ENCODE assay signal across 18 cellular contexts in the genomic region with DNA sequence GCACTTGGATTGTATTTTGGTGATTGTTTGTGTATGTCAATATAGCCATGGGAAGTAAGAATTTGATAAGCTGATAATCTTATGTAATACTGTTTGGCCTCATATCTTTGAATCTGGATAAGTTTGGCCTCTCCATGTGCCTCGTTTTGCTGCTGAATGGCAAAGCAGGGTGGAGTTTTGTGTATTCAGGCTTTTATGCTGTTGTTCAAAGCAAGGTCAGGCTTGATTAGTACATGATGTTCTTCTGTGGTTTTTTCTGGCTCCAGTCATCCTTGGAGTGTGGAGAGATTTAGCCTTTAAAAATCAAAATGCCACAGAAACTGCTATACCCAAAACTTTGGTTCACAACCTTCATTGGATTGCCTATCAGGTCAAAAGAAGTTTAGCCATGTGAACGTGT.
DNase-seq lines count a peak whose midpoint lies in the region; ATAC-seq and TF ChIP-seq lines count a peak whose summit lies in the region.
"Had no signal": no experiment of that assay in that cellular context is flagged by ENCODE, and none has a peak within 500 bp of the region (broad histone marks: within the 10 kb centered on the region; RNA-seq: fewer than 3 reads in every experiment).

No MANE protein-coding gene starts in this region.

- no peaks in the 10 kb centered on the region for H3F3A ChIP-seq in OCI-LY1 (ENCODE audit: insufficient read depth, low read length)

- H3K4me2 ChIP-seq in OCI-LY1 (ENCODE audit: low read length), result peak overlapping the region; percentile 36
- H3K4me2 ChIP-seq: GM23338, SK-N-SH had no signal

- no peak overlapping the region for H3K4me3 ChIP-seq in ACC112 (ENCODE audit: low read depth, low read length)
- H3K4me3 ChIP-seq in OCI-LY1 (ENCODE audit: low read depth, low read length, poor library complexity, severe bottlenecking), result no peak overlapping the region
- no peak overlapping the region for H3K4me3 ChIP-seq in fibroblast of the aortic adventitia (ENCODE audit: low read depth, low read length)
- H3K4me3 ChIP-seq in prostate gland, result no peak overlapping the region
- H3K4me3 ChIP-seq: GM23338, right lobe of liver, uterus had no signal

- H4K20me1 ChIP-seq in OCI-LY1 (ENCODE audit: insufficient read depth, low read length), result no peaks in the 10 kb centered on the region

- peaks cover 17% of the 10 kb centered on the region; the same call in 1 of the 2 replicates for H3K9me3 ChIP-seq in OCI-LY1 (ENCODE audit: low read length)
- H3K9me3 ChIP-seq in prostate gland, result no peaks in the 10 kb centered on the region
- H3K9me3 ChIP-seq: right lobe of liver, SK-N-SH, uterus had no signal

- H3K4me1 ChIP-seq in ACC112 (ENCODE audit: control insufficient read depth, insufficient read depth, low read length, unreplicated experiment) (peaks cover 9% of the 10 kb centered on the region), OCI-LY1 (ENCODE audit: insufficient read depth, low read length, severe bottlenecking) (peaks cover 34% of the 10 kb centered on the region), prostate gland (replicated peaks) (peaks cover 5% of the 10 kb centered on the region)
- H3K4me1 ChIP-seq: right lobe of liver, uterus had no signal

- H3K36me3 ChIP-seq in ACC112 (ENCODE audit: insufficient read depth, low read length) (no peaks in the 10 kb centered on the region), OCI-LY1 (ENCODE audit: insufficient read depth, low read length) (no peaks in the 10 kb centered on the region), prostate gland (no peaks in the 10 kb centered on the region)
- H3K36me3 ChIP-seq: right lobe of liver, uterus had no signal

- H2AFZ ChIP-seq in ACC112 (ENCODE audit: low read length, unreplicated experiment), result peak overlapping the region; percentile 68
- peak overlapping the region; percentile 94 for H2AFZ ChIP-seq in OCI-LY1 (ENCODE audit: low read length)

- no peaks in the 10 kb centered on the region for H3K9me2 ChIP-seq in OCI-LY1 (ENCODE audit: low read depth, low read length)
- H3K9me2 ChIP-seq: SK-N-SH had no signal

- DNase-seq in fibroblast of the aortic adventitia (ENCODE audit: low read depth) (peak; percentile 42), prostate gland (ENCODE audit: low spot score) (peak; percentile 64), SW480 (ENCODE audit: low spot score) (no peak), NCI-H1436 treated with DMSO at 0.1 percent for 48 hours (lab: John Stamatoyannopoulos, UW) (no peak), activated T-cell treated with anti-CD3 and anti-CD28 coated beads for 4 hours (no peak)
- DNase-seq: activated CD8-positive, alpha-beta T cell treated with anti-CD3 and anti-CD28 coated beads, Interleukin-2, amount 10 ng/mL, durations not matched to agents 7 days and 5 days; activated naive CD4-positive, alpha-beta T cell treated with Interleukin-2 at 50 U/mL for 16 hours; hippocampal formation; naive thymus-derived CD4-positive, alpha-beta T cell; NCI-H1105; NCI-H2227 treated with DMSO at 0.1 percent for 48 hours; right lobe of liver; SK-N-SH; uterus had no signal

- H3K79me2 ChIP-seq in ACC112 (ENCODE audit: control insufficient read depth, insufficient read depth, low read length, unreplicated experiment) (no peaks in the 10 kb centered on the region), OCI-LY1 (ENCODE audit: insufficient read depth, low read length) (no peaks in the 10 kb centered on the region)

- no peak for ATAC-seq in GM18505 (IDR thresholded peaks at IDR 0.05; ENCODE audit: unreplicated experiment)
- ATAC-seq: activated CD8-positive, alpha-beta T cell treated with anti-CD3 and anti-CD28 coated beads, Interleukin-2, amount 10 ng/mL, durations not matched to agents 7 days and 5 days; GM23338; naive thymus-derived CD4-positive, alpha-beta T cell; right lobe of liver had no signal

- no peak for TF ChIP-seq CTCF in OCI-LY1 (IDR thresholded peaks at IDR 0.05; ENCODE audit: low read length)
- TF ChIP-seq CTCF in fibroblast of the aortic adventitia (IDR thresholded peaks at IDR 0.05; ENCODE audit: insufficient read depth, low read length), result no peak
- no peak for TF ChIP-seq CTCF in prostate gland (IDR thresholded peaks at IDR 0.05)

- 19% methylated on average over 2 of the region's 2 CpGs for WGBS in prostate gland

- no peaks in the 10 kb centered on the region for H3K27me3 ChIP-seq in ACC112 (ENCODE audit: insufficient read depth, low read length)
- H3K27me3 ChIP-seq in OCI-LY1 (ENCODE audit: insufficient read depth, low read length), result no peaks in the 10 kb centered on the region
- no peaks in the 10 kb centered on the region for H3K27me3 ChIP-seq in prostate gland (replicated peaks; ENCODE audit: insufficient read depth)
- H3K27me3 ChIP-seq: right lobe of liver, uterus had no signal

- no peak overlapping the region; the same call in 1 of the 2 replicates for H3K9ac ChIP-seq in OCI-LY1 (ENCODE audit: low read length)
- H3K9ac ChIP-seq: SK-N-SH had no signal

- intact Hi-C loops in prostate gland (cut with DNase I), result no loop called here

- TF ChIP-seq POLR2A in prostate gland (IDR thresholded peaks at IDR 0.05) (no peak), GM18505 (IDR thresholded peaks at IDR 0.05; ENCODE audit: borderline replicate concordance, extremely low read depth, insufficient read depth, insufficient read length) (no peak)

- H3K27ac ChIP-seq in ACC112 (ENCODE audit: low read depth, low read length) (peak overlapping the region; percentile 52), OCI-LY1 (ENCODE audit: low read depth, low read length, poor library complexity, severe bottlenecking) (peak overlapping the region; percentile 36), prostate gland (no peak overlapping the region)
- H3K27ac ChIP-seq: right lobe of liver, uterus had no signal

Comparison
In these comparisons a context has a peak if more than half of its experiments do, and no peak if none do; other contexts are left out.
1. H3K27ac ChIP-seq: peak in ACC112 (single experiment) and OCI-LY1 (single experiment); none in prostate gland (0 of 2).
2. DNase-seq: peak in fibroblast of the aortic adventitia (single experiment) and prostate gland (single experiment); none in SW480 (single experiment), NCI-H1436 treated with DMSO at 0.1 percent for 48 hours (single experiment) and activated T-cell treated with anti-CD3 and anti-CD28 coated beads for 4 hours (single experiment).